ENCODE assay signal across 18 cellular contexts in the genomic region with DNA sequence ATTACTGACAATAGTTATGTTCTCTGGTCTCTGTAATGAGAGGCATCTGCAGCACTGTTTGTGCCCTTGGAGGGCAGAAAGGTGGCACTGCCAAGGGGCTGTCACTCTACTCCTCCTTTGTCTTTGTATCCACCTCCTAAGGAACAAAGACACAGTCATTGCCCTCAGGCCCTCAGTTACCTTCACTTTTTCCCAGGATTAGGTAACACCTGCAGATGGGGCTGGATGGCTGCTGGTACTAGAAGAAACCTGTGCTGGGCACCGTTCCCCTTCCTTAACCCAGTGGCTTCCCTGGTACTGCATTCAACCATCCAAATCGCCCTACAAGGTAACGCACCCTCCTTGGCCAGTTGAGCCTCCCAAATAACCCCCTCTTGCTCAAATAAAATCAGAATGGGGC.
"Had no signal": no experiment of that assay in that cellular context is flagged by ENCODE, and none has a peak within 500 bp of the region (broad histone marks: within the 10 kb centered on the region; RNA-seq: fewer than 3 reads in every experiment).

No MANE protein-coding gene starts in this region.

- DNase-seq: activated B cell treated with CpG ODN at 0.5 μM for 24 hours; activated CD4-positive, alpha-beta memory T cell treated with anti-CD3 and anti-CD28 coated beads for 36 hours; activated CD4-positive, alpha-beta T cell treated with anti-CD3 and anti-CD28 coated beads for 4 hours; activated naive CD8-positive, alpha-beta T cell treated with anti-CD3 and anti-CD28 coated beads for 36 hours; activated T-cell treated with anti-CD3 and anti-CD28 coated beads for 4 hours; amniotic stem cell; central memory CD4-positive, alpha-beta T cell; naive thymus-derived CD8-positive, alpha-beta T cell; pancreas; stimulated activated CD4-positive, alpha-beta T cell treated with anti-CD3 and anti-CD28 coated beads, Interleukin-4, amount 100 ng/mL, for 1 hour; stimulated activated naive CD8-positive, alpha-beta T cell treated with anti-CD3 and anti-CD28 coated beads, Interleukin-15, amount 100 ng/mL, for 72 hours had no signal

- H3K9me3 ChIP-seq: neutrophil, pancreas, suprapubic skin had no signal

- H3K27ac ChIP-seq: coronary artery, neutrophil, pancreas, suprapubic skin had no signal

- H3K36me3 ChIP-seq: neutrophil, pancreas, suprapubic skin had no signal

- H3K4me1 Mint-ChIP-seq: activated B cell treated with CpG ODN at 0.5 μM for 24 hours; activated naive CD8-positive, alpha-beta T cell treated with anti-CD3 and anti-CD28 coated beads for 36 hours; naive thymus-derived CD8-positive, alpha-beta T cell; stimulated activated naive CD8-positive, alpha-beta T cell treated with anti-CD3 and anti-CD28 coated beads, Interleukin-15, amount 100 ng/mL, for 72 hours had no signal

- H3K36me3 Mint-ChIP-seq: activated CD4-positive, alpha-beta memory T cell treated with anti-CD3 and anti-CD28 coated beads for 36 hours; activated naive CD8-positive, alpha-beta T cell treated with anti-CD3 and anti-CD28 coated beads for 36 hours; naive thymus-derived CD8-positive, alpha-beta T cell had no signal

- H3K9me3 Mint-ChIP-seq: activated B cell treated with CpG ODN at 0.5 μM for 24 hours; activated CD4-positive, alpha-beta memory T cell treated with anti-CD3 and anti-CD28 coated beads for 36 hours; activated naive CD8-positive, alpha-beta T cell treated with anti-CD3 and anti-CD28 coated beads for 36 hours; stimulated activated naive CD8-positive, alpha-beta T cell treated with anti-CD3 and anti-CD28 coated beads, Interleukin-15, amount 100 ng/mL, for 72 hours had no signal

- H3K4me3 Mint-ChIP-seq: activated B cell treated with CpG ODN at 0.5 μM for 24 hours; activated CD4-positive, alpha-beta memory T cell treated with anti-CD3 and anti-CD28 coated beads for 36 hours; activated naive CD8-positive, alpha-beta T cell treated with anti-CD3 and anti-CD28 coated beads for 36 hours; naive thymus-derived CD8-positive, alpha-beta T cell; stimulated activated naive CD8-positive, alpha-beta T cell treated with anti-CD3 and anti-CD28 coated beads, Interleukin-15, amount 100 ng/mL, for 72 hours; type B pancreatic cell had no signal

- H3K4me3 ChIP-seq: coronary artery, pancreas, smooth muscle cell, suprapubic skin had no signal

- H3K27me3 Mint-ChIP-seq: activated B cell treated with CpG ODN at 0.5 μM for 24 hours; activated CD4-positive, alpha-beta memory T cell treated with anti-CD3 and anti-CD28 coated beads for 36 hours; activated naive CD8-positive, alpha-beta T cell treated with anti-CD3 and anti-CD28 coated beads for 36 hours; stimulated activated naive CD8-positive, alpha-beta T cell treated with anti-CD3 and anti-CD28 coated beads, Interleukin-15, amount 100 ng/mL, for 72 hours; type B pancreatic cell had no signal

- H3K4me1 ChIP-seq: pancreas, suprapubic skin had no signal

- H3K27ac Mint-ChIP-seq: activated B cell treated with CpG ODN at 0.5 μM for 24 hours; activated CD4-positive, alpha-beta memory T cell treated with anti-CD3 and anti-CD28 coated beads for 36 hours; activated naive CD8-positive, alpha-beta T cell treated with anti-CD3 and anti-CD28 coated beads for 36 hours; naive thymus-derived CD8-positive, alpha-beta T cell; stimulated activated naive CD8-positive, alpha-beta T cell treated with anti-CD3 and anti-CD28 coated beads, Interleukin-15, amount 100 ng/mL, for 72 hours; type B pancreatic cell had no signal

- H3K27me3 ChIP-seq: pancreas, suprapubic skin had no signal

- FAIRE-seq: endometrium, pancreas had no signal

- ATAC-seq: naive thymus-derived CD8-positive, alpha-beta T cell; pancreas; sciatic nerve; stimulated activated naive CD8-positive, alpha-beta T cell treated with anti-CD3 and anti-CD28 coated beads, Interleukin-15, amount 100 ng/mL, for 72 hours had no signal

- H3K4me2 ChIP-seq: smooth muscle cell had no signal
